8 cellular contexts compared by ENCODE assay signal in the genomic region with DNA sequence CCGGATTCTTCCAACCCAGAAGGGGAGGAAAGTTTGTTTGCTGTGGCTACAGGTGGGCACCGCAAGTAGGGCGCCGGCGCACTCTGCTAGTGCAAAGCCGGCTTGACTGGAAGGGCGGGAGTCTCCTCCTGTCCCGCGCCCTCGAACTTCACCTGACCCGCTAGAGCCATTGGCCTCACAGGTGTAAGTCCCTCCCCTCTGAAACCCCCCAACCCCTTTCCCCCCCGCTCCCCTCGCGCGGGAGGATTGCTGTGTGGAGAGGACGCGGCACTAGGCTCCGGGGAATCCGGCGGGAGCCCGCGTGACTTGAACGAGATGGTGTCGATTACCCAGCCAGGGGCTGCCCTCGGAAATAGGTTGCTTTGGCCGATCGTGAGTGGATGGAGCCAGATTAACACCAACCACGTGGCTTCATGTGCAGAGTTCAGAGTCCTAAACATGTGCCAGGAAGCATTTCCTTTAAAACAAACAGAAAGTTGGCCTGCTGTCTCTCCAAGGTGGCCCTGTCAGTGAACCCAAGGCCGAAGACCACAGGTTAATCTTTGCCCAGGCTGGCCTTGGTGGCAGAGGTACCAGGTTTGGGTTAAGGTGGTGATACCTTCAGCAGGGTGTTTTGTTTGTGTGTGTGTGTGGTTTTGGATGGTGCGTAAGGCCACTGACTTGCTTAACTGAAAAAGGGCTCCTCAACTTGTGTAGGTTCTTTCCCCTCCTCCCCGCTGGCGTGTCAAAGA. TPM values are rescaled to one million over a fixed set of nuclear protein-coding genes. Genes with fewer than 3 reads are reported as not detected.
A peak's percentile ranks its signal among the peaks of the same experiment; 100 is the strongest.
DNase-seq lines count a peak whose midpoint lies in the region; ATAC-seq and TF ChIP-seq lines count a peak whose summit lies in the region.

No MANE protein-coding gene starts in this region.

- peak overlapping the region; percentile 56 to 74 (median 74) for H3K4me3 ChIP-seq in subcutaneous abdominal adipose tissue (ENCODE audit: low read depth in 1 of 5, low read length in 5 of 5)

- peaks cover 55 to 61% of the 10 kb centered on the region in 2 donors for H3K4me1 Mint-ChIP-seq in effector memory CD8-positive, alpha-beta T cell (ENCODE audit: low read depth in 2 of 2)
- no peaks in the 10 kb centered on the region for H3K4me1 Mint-ChIP-seq in neural crest cell

- H3K27me3 ChIP-seq in subcutaneous abdominal adipose tissue (ENCODE audit: control insufficient read depth in 5 of 5, insufficient read depth in 4 of 5, low read length in 5 of 5): peaks cover 0 to 9% (median 0%) of the 10 kb centered on the region in 5 donors

- H3K9me3 Mint-ChIP-seq in effector memory CD8-positive, alpha-beta T cell: no peaks in the 10 kb centered on the region
- H3K9me3 Mint-ChIP-seq in neural crest cell: no peaks in the 10 kb centered on the region

- ATAC-seq in GM18870 (IDR thresholded peaks at IDR 0.05; ENCODE audit: unreplicated experiment): peak; percentile 21
- peak; percentile 21 for ATAC-seq in HG03442 (IDR thresholded peaks at IDR 0.05; ENCODE audit: unreplicated experiment)
- peak; percentile 52 for ATAC-seq in effector memory CD8-positive, alpha-beta T cell (replicated peaks)

- no peaks in the 10 kb centered on the region for H3K27me3 Mint-ChIP-seq in effector memory CD8-positive, alpha-beta T cell
- peaks cover 28% of the 10 kb centered on the region for H3K27me3 Mint-ChIP-seq in neural crest cell (ENCODE audit: low read depth)

- peaks cover 0 to 31% (median 22%) of the 10 kb centered on the region in 5 donors for H3K4me1 ChIP-seq in subcutaneous abdominal adipose tissue (ENCODE audit: control insufficient read depth in 5 of 5, insufficient read depth in 5 of 5, low read length in 5 of 5)

- no peaks in the 10 kb centered on the region for H3K9me3 ChIP-seq in subcutaneous abdominal adipose tissue (ENCODE audit: control insufficient read depth in 5 of 5, low read length in 5 of 5)

- peak overlapping the region in 4 of 5 donors; percentile 25 to 72 (median 67) for H3K9ac ChIP-seq in subcutaneous abdominal adipose tissue (ENCODE audit: low read length in 5 of 5)

- no peak overlapping the region for H3K27ac ChIP-seq in subcutaneous abdominal adipose tissue (ENCODE audit: low read depth, low read length)

- H3K27ac Mint-ChIP-seq in effector memory CD8-positive, alpha-beta T cell: peak overlapping the region; percentile 94 to 99
- H3K27ac Mint-ChIP-seq in neural crest cell (ENCODE audit: unreplicated experiment): no peak overlapping the region

- H3K36me3 Mint-ChIP-seq in effector memory CD8-positive, alpha-beta T cell (ENCODE audit: insufficient read depth): peaks cover 39% of the 10 kb centered on the region
- H3K36me3 Mint-ChIP-seq in neural crest cell (ENCODE audit: low read depth): no peaks in the 10 kb centered on the region

- H3K4me3 Mint-ChIP-seq in effector memory CD8-positive, alpha-beta T cell: peak overlapping the region; percentile 94
- peak overlapping the region; percentile 90 for H3K4me3 Mint-ChIP-seq in neural crest cell

- TF ChIP-seq CTCF in neural crest cell (conservative IDR thresholded peaks at IDR 0.05): no peak

- peak; percentile 83 for DNase-seq in activated CD4-positive, alpha-beta T cell treated with anti-CD3 and anti-CD28 coated beads for 48 hours
- DNase-seq in effector memory CD8-positive, alpha-beta T cell: peak; percentile 81 to 88 (median 82)
- DNase-seq in neural crest cell (ENCODE audit: low read depth, low spot score) (no peak), NCI-H510A (lab: John Stamatoyannopoulos, UW) (no peak), NCI-H446 treated with DMSO at 0.1 percent for 48 hours (lab: John Stamatoyannopoulos, UW) (no peak)

- H3K36me3 ChIP-seq in subcutaneous abdominal adipose tissue (ENCODE audit: control insufficient read depth in 5 of 5, insufficient read depth in 5 of 5, low read length in 5 of 5): no peaks in the 10 kb centered on the region

RNA-seq across cellular contexts. Expression of gene IQGAP2, which starts 1.0 kb away (rescaled TPM):
- 12.7 and 14.2 TPM in 2 replicates for total RNA-seq in neural crest cell

Comparison
In these comparisons a context has a peak if more than half of its experiments do, and no peak if none do; other contexts are left out.
1. DNase-seq: peak in activated CD4-positive, alpha-beta T cell treated with anti-CD3 and anti-CD28 coated beads for 48 hours (single experiment) and effector memory CD8-positive, alpha-beta T cell (3 of 3); none in neural crest cell (single experiment), NCI-H510A (single experiment) and NCI-H446 treated with DMSO at 0.1 percent for 48 hours (single experiment).
2. Peak in every context shown above with its lines, with median percentiles within 50 percentile points of each other: ATAC-seq.